Comparison of ENCODE assay signal across 1 cellular context in the genomic region with DNA sequence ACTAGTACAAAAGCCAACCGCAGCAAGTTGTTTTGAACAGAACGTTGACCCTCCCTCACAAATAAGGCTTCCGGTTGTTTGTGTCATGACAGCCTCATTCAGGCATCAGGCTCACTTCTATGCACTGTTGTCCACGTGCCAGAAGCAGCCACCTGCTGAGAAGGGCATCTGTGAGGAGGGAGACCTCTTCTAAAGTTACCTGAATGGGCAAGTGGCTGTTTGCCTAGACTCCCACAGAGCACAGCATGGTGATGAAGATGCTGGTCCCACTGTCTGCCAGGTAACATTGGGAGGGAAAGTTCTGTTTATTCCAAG.
TF ChIP-seq lines count a peak whose summit lies in the region.

No MANE protein-coding gene starts in this region.

TF ChIP-seq in GM23338, 12 proteins besides CTCF, POLR2A, EP300 and RAD21 (continued from another document):
- TF ChIP-seq POLR2AphosphoS5 (IDR thresholded peaks at IDR 0.05; ENCODE audit: low read depth), result no peak
- no peak for TF ChIP-seq CREB1 (CRISPR knock-in tag; IDR thresholded peaks at IDR 0.05; ENCODE audit: low read depth)
- no peak for TF ChIP-seq STAT1 (IDR thresholded peaks at IDR 0.05; ENCODE audit: unreplicated experiment)
- no peak for TF ChIP-seq ZNF331 (CRISPR knock-in tag; IDR thresholded peaks at IDR 0.05; ENCODE audit: low read depth)
- TF ChIP-seq JUNB (IDR thresholded peaks at IDR 0.05; ENCODE audit: unreplicated experiment), result no peak
- TF ChIP-seq EZH2phosphoT487 (IDR thresholded peaks at IDR 0.05; ENCODE audit: unreplicated experiment), result no peak
